In the genomic region with DNA sequence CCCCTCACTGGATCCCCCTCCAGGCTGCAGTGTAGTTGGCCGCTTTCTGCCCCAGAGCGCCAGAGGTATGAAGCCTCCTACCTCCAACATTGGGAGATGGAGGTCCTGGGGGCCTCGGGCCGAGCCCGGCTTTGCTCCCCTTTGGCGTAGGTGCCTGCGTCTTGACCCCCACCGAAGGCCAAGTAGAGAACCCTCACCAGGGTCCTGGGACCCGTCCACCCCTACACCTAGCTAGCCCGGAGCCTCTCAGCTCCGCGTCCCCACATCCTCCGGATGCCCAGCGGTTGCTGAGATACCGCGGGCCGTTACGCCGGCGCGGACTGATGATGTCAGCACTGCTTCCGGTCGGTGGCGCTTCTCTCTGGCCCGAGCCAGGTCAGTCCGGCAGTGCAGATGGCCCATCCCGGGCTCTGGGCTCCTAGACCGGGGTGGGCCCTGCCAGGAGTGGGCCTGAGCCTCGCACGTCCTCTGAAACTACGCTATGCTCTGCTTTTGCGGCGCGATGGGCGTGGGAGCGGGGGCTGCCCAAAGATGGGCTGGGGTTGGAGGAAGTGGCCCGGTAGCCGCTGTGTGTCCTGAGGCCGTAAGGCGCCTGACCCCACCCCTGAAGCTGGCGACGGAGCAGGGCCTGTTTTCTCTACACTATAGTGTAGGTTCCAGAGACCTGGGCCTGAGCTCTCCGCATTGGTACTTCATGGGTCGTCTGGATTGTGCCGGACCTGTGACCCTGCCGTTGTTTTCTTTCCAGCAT, we compare ENCODE assay signal across 8 cellular contexts. TPM values are rescaled to one million over a fixed set of nuclear protein-coding genes. Genes with fewer than 3 reads are reported as not detected.
DNase-seq lines count a peak whose midpoint lies in the region; ATAC-seq and TF ChIP-seq lines count a peak whose summit lies in the region.

A gene (minus strand): TSS at position 297 of the 751 bp plus-strand sequence. CDS start 1,871 bp downstream, outside the sequence.
A gene with protein sequence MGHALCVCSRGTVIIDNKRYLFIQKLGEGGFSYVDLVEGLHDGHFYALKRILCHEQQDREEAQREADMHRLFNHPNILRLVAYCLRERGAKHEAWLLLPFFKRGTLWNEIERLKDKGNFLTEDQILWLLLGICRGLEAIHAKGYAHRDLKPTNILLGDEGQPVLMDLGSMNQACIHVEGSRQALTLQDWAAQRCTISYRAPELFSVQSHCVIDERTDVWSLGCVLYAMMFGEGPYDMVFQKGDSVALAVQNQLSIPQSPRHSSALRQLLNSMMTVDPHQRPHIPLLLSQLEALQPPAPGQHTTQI (plus strand): TSS at position 332 of the 751 bp plus-strand sequence. CDS start 521 bp downstream, outside the sequence.

- in situ Hi-C loops in Caki2 (cut with HindIII; ENCODE audit: low pct_unique_long_range_greater_than_20kb, low sequenced_read_pairs): no loop called here

- H3K27me3 ChIP-seq in NT2/D1 (ENCODE audit: insufficient read depth, insufficient read length): no peaks in the 10 kb centered on the region

- TF ChIP-seq CTCF in epithelial cell of esophagus (IDR thresholded peaks at IDR 0.05; ENCODE audit: insufficient read depth, low read depth, low read length, missing control alignments) (no peak), mucosa of descending colon (IDR thresholded peaks at IDR 0.05) (no peak)

- H3K4me1 ChIP-seq in NT2/D1 (ENCODE audit: insufficient read depth, insufficient read length) (peaks cover 14% of the 10 kb centered on the region), mucosa of descending colon (ENCODE audit: low read depth) (peaks cover 43% of the 10 kb centered on the region)

- H3K9ac ChIP-seq in NT2/D1 (ENCODE audit: insufficient read length, low read depth): peak within 1 kb of the TSS; percentile 98

- peak within 1 kb of the TSS; percentile 97 for H3K4me3 ChIP-seq in NT2/D1 (ENCODE audit: insufficient read length, low read depth)
- H3K4me3 ChIP-seq in epithelial cell of esophagus (ENCODE audit: low read length): peak within 1 kb of the TSS; percentile 62
- peak within 1 kb of the TSS; percentile 50 for H3K4me3 ChIP-seq in mucosa of descending colon

- DNase-seq in Caki2 (ENCODE audit: low read depth): peak; percentile 83
- peak; percentile 88 for DNase-seq in HPDE6-E6E7 (ENCODE audit: extremely low spot score)
- DNase-seq in NT2/D1 (ENCODE audit: low read depth, low spot score): peak; percentile 90
- DNase-seq in activated T-cell treated with anti-CD3 and anti-CD28 coated beads for 24 hours (ENCODE audit: low read depth): peak; percentile 82
- DNase-seq in epithelial cell of esophagus (ENCODE audit: low read depth): peak; percentile 90
- DNase-seq in mucosa of descending colon: peak; percentile 96 to 97 (median 97)
- DNase-seq in stimulated activated CD8-positive, alpha-beta memory T cell treated with anti-CD3 and anti-CD28 coated beads, Interleukin-2, amount 100 ng/mL, for 48 hours (ENCODE audit: low read depth in 2 of 2): peak; percentile 84 to 92

- ATAC-seq in GM19468 (IDR thresholded peaks at IDR 0.05; ENCODE audit: extremely low read depth, unreplicated experiment): peak; percentile 65
- peak; percentile 76 for ATAC-seq in mucosa of descending colon

- intact Hi-C loops in mucosa of descending colon (cut with DNase I, micrococcal nuclease): no loop called here

- H3K9me3 ChIP-seq in NT2/D1 (ENCODE audit: insufficient read depth, low read length) (no peaks in the 10 kb centered on the region), mucosa of descending colon (no peaks in the 10 kb centered on the region)

- peaks cover 40% of the 10 kb centered on the region for H3K36me3 ChIP-seq in NT2/D1 (ENCODE audit: insufficient read depth, insufficient read length, low read length)
- H3K36me3 ChIP-seq in mucosa of descending colon (ENCODE audit: low read depth): no peaks in the 10 kb centered on the region

RNA-seq across cellular contexts. Expression of the first gene that starts in this region (rescaled TPM):
- 26.1 and 35.4 TPM in 2 replicates for total RNA-seq in Caki2 (2014; rRNA removed; shearing (Covaris generic); ENCODE audit: low replicate concordance)
- 10 to 100 TPM in 1 of 3 donors, 1 to 10 TPM in 2; 4.2 to 10.8 (median 5.8) TPM for total RNA-seq in mucosa of descending colon

RNA-seq across cellular contexts. Expression of the second gene that starts in this region (rescaled TPM):
- 45.2 and 60.8 TPM in 2 replicates for total RNA-seq in Caki2 (2014; rRNA removed; shearing (Covaris generic); ENCODE audit: low replicate concordance)
- total RNA-seq in mucosa of descending colon: 10 to 100 TPM; 29.7 to 37.3 (median 32.7) TPM

Comparison
In these comparisons a context has a peak if more than half of its experiments do, and no peak if none do; other contexts are left out.
1. Peak in every context shown above with its lines: DNase-seq, ATAC-seq and H3K4me3 ChIP-seq.